In the genomic region with DNA sequence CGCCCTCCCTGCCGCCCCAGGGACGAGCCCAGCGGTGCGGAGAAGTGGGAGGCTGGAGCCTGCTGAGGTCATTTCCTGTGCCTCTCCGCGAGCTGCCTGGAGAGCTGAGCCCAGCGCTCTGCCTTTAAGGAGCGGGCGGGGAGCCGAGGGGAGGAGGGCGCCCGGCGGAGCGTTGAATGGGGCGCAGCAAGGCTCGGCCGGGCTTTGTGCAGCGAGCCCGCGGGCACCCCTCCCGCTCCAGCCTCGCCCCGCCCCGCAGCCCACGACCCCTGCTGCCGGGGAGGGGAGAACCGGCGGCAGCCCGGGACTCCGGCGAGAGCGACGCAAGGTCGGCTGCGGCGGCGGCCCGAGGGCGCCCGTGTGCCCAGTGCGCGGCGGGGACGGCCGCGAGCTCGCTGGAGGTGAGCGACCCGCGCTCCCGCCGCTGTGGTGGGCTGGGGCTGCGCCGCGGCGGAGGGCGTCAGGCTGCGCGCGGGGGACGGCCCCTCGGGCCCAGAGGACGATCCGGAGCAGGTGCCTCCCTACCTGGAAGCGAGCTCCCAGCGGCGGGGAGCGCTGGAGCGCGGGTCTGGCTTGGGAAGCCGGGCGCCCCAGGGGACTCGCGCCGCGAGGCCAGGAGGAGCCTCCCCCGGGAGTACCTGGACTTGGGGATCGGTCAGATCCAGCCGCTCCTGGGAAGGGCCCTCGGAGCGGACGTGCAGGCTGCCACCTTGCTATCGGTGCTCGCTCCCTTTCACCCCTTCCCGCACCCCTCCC, we compare ENCODE assay signal across 8 cellular contexts. TPM values are rescaled to one million over a fixed set of nuclear protein-coding genes. Genes with fewer than 3 reads are reported as not detected.
A peak's percentile ranks its signal among the peaks of the same experiment; 100 is the strongest.
DNase-seq lines count a peak whose midpoint lies in the region; ATAC-seq and TF ChIP-seq lines count a peak whose summit lies in the region.

A gene (plus strand): TSS at position 293 of the 756 bp plus-strand sequence. CDS start 8,578 bp downstream, outside the sequence.

- DNase-seq in NCI-H82 (lab: John Stamatoyannopoulos, UW) (peak; percentile 81), NCI-H82 treated with DMSO at 0.1 percent for 48 hours (lab: John Stamatoyannopoulos, UW; ENCODE audit: unreplicated experiment) (no peak), IMR-90 (peak; percentile 57), RPMI8226 (peak; percentile 74), glutamatergic neuron (peak; percentile 76), nucleus accumbens (lab: John Stamatoyannopoulos, UW) (peak; percentile 13 to 93 (median 85)), type B pancreatic cell (ENCODE audit: extremely low spot score, unreplicated experiment) (peak; percentile 80)

- no peaks in the 10 kb centered on the region for H3K36me3 Mint-ChIP-seq in activated naive CD4-positive, alpha-beta T cell treated with anti-CD3 and anti-CD28 coated beads, Interleukin-2, amount 50 U/mL, for 24 hours
- peaks cover 4% of the 10 kb centered on the region for H3K36me3 Mint-ChIP-seq in glutamatergic neuron (ENCODE audit: unreplicated experiment)
- H3K36me3 Mint-ChIP-seq in type B pancreatic cell, result no peaks in the 10 kb centered on the region

- H3K4me1 ChIP-seq in IMR-90 (ENCODE audit: control insufficient read depth, insufficient read depth, low read length), result no peaks in the 10 kb centered on the region

- no peaks in the 10 kb centered on the region for H3K9me3 ChIP-seq in IMR-90 (ENCODE audit: control insufficient read depth, insufficient read depth, low read length)

- no peak for TF ChIP-seq POLR2A in IMR-90 (IDR thresholded peaks at IDR 0.05; ENCODE audit: low read depth, low read length)

- intact Hi-C loops in IMR-90 (cut with micrococcal nuclease), result no loop called here

- no peak within 1 kb of the TSS for H2BK15ac ChIP-seq in IMR-90 (ENCODE audit: low read depth, low read length)

- in situ Hi-C loops in IMR-90 (cut with MboI; ENCODE audit: low sequenced_read_pairs), result no loop called here

- H3K27me3 Mint-ChIP-seq in activated naive CD4-positive, alpha-beta T cell treated with anti-CD3 and anti-CD28 coated beads, Interleukin-2, amount 50 U/mL, for 24 hours, result peaks cover 8% of the 10 kb centered on the region
- peaks cover 2% of the 10 kb centered on the region for H3K27me3 Mint-ChIP-seq in glutamatergic neuron (ENCODE audit: unreplicated experiment)
- H3K27me3 Mint-ChIP-seq in type B pancreatic cell, result peaks cover 35% of the 10 kb centered on the region

- POLR2A ChIA-PET in IMR-90 (lab: Charles Lee; ENCODE audit: unreplicated experiment), result no interaction called here

- H4K91ac ChIP-seq in IMR-90 (ENCODE audit: insufficient read depth, low read depth, low read length), result no peak within 1 kb of the TSS

- no peak within 1 kb of the TSS; the same call in 1 of the 2 replicates for H3K4ac ChIP-seq in IMR-90 (ENCODE audit: low read depth, low read length)

- no TSS peak for BruUV-seq in IMR-90 (replicated peaks; lab: Mats Ljungman, UMichigan)

- peak within 1 kb of the TSS; percentile 75 for H3K4me2 ChIP-seq in IMR-90 (ENCODE audit: low read depth, low read length)

- peaks cover 37% of the 10 kb centered on the region for H3K27me3 ChIP-seq in IMR-90 (ENCODE audit: control insufficient read depth, insufficient read depth, low read length)

- peak within 1 kb of the TSS; percentile 94 for H2AFZ ChIP-seq in IMR-90 (replicated peaks; ENCODE audit: low read length, poor library complexity)

- H3K14ac ChIP-seq in IMR-90 (replicated peaks; ENCODE audit: low read depth, low read length), result no peak within 1 kb of the TSS

- peak within 1 kb of the TSS in 1 of 2 experiments; percentile 78; a peak in 2 of 4 replicates for H4K8ac ChIP-seq in IMR-90 (ENCODE audit: low read depth in 2 of 2, low read length in 2 of 2)

- no peak within 1 kb of the TSS for H4K5ac ChIP-seq in IMR-90 (ENCODE audit: low read depth, low read length)

- no peaks in the 10 kb centered on the region for H3K9me3 Mint-ChIP-seq in activated naive CD4-positive, alpha-beta T cell treated with anti-CD3 and anti-CD28 coated beads, Interleukin-2, amount 50 U/mL, for 24 hours
- H3K9me3 Mint-ChIP-seq in glutamatergic neuron (ENCODE audit: unreplicated experiment) (peaks cover 4% of the 10 kb centered on the region), type B pancreatic cell (no peaks in the 10 kb centered on the region)

- no peak within 1 kb of the TSS for H2BK5ac ChIP-seq in IMR-90 (ENCODE audit: low read depth, low read length, poor library complexity, severe bottlenecking)

- no peaks in the 10 kb centered on the region for H3K36me3 ChIP-seq in IMR-90 (ENCODE audit: control insufficient read depth, insufficient read depth, low read length)

- H2BK120ac ChIP-seq in IMR-90 (ENCODE audit: low read depth, low read length), result no peak within 1 kb of the TSS

- H3K27ac Mint-ChIP-seq in activated naive CD4-positive, alpha-beta T cell treated with anti-CD3 and anti-CD28 coated beads, Interleukin-2, amount 50 U/mL, for 24 hours, result no peak within 1 kb of the TSS
- H3K27ac Mint-ChIP-seq in glutamatergic neuron (ENCODE audit: unreplicated experiment) (peak within 1 kb of the TSS; percentile 66), type B pancreatic cell (peak within 1 kb of the TSS; percentile 90)

- H2AK9ac ChIP-seq in IMR-90 (replicated peaks; ENCODE audit: low read depth, low read length, poor library complexity), result peak within 1 kb of the TSS; percentile 42

- no peaks in the 10 kb centered on the region for H3K79me1 ChIP-seq in IMR-90 (ENCODE audit: low read depth in 1 of 2, low read length in 2 of 2)

- no peaks in the 10 kb centered on the region for H3K4me1 Mint-ChIP-seq in activated naive CD4-positive, alpha-beta T cell treated with anti-CD3 and anti-CD28 coated beads, Interleukin-2, amount 50 U/mL, for 24 hours
- no peaks in the 10 kb centered on the region for H3K4me1 Mint-ChIP-seq in glutamatergic neuron (ENCODE audit: low read depth, unreplicated experiment)
- H3K4me1 Mint-ChIP-seq in type B pancreatic cell (ENCODE audit: unreplicated experiment), result no peaks in the 10 kb centered on the region

- CTCF ChIA-PET in IMR-90 (lab: Yijun Ruan, JAX), result interaction anchor here (1.0 to 2.0 kb wide), 4 partner anchors 22 to 171 kb away, joined by 3 to 5 read pairs (median 4); no protein-coding TSS in a partner anchor

- peak within 1 kb of the TSS; percentile 37; the same call in 1 of the 2 replicates for H3K9ac ChIP-seq in IMR-90 (ENCODE audit: low read depth, low read length)

- H2BK20ac ChIP-seq in IMR-90 (ENCODE audit: low read depth, low read length), result no peak within 1 kb of the TSS

- 0 out of 2 replicates have a peak within 1 kb of the TSS, but pooled peaks have one; percentile 25 for H3K23ac ChIP-seq in IMR-90 (ENCODE audit: low read depth, low read length)

- no peak within 1 kb of the TSS for H2AK5ac ChIP-seq in IMR-90 (ENCODE audit: low read depth, low read length)

- H3K56ac ChIP-seq in IMR-90 (ENCODE audit: extremely low read depth, insufficient read depth, low read length), result peak within 1 kb of the TSS; percentile 54; the same call in 1 of the 2 replicates

- no peak for TF ChIP-seq RAD21 in IMR-90 (IDR thresholded peaks at IDR 0.05; ENCODE audit: low read length)

- H3K4me3 Mint-ChIP-seq in activated naive CD4-positive, alpha-beta T cell treated with anti-CD3 and anti-CD28 coated beads, Interleukin-2, amount 50 U/mL, for 24 hours, result peak within 1 kb of the TSS; percentile 77
- peak within 1 kb of the TSS; percentile 81 for H3K4me3 Mint-ChIP-seq in glutamatergic neuron (ENCODE audit: unreplicated experiment)
- H3K4me3 Mint-ChIP-seq in type B pancreatic cell, result peak within 1 kb of the TSS; percentile 93

- no peak within 1 kb of the TSS; the same call in 1 of the 2 replicates for H3K27ac ChIP-seq in IMR-90 (ENCODE audit: insufficient read depth, low read length)

- H4K20me1 ChIP-seq in IMR-90 (ENCODE audit: insufficient read depth, low read length), result no peaks in the 10 kb centered on the region

- 1% methylated on average over 25 of the region's 86 CpGs; no CpG with 5 or more reads in 1 of the 2 experiments for whole genome bisulfite sequencing in IMR-90 (ENCODE audit: extremely low coverage in 2 of 2, insufficient read length in 1 of 2), 2 experiments

- peak within 1 kb of the TSS; percentile 60 for H3K4me3 ChIP-seq in IMR-90 (ENCODE audit: insufficient read depth, low read depth, low read length)

- dilution Hi-C loops in IMR-90 (cut with HindIII; ENCODE audit: low sequenced_read_pairs, unreplicated experiment), result no loop called here

- ATAC-seq in IMR-90 (ENCODE audit: low read depth), result peak; percentile 99

- no peak for TF ChIP-seq CTCF in IMR-90 (conservative IDR thresholded peaks at IDR 0.05; ENCODE audit: low read depth, low read length)
- no peak for TF ChIP-seq CTCF in glutamatergic neuron (IDR thresholded peaks at IDR 0.05; ENCODE audit: partially characterized antibody, unreplicated experiment)
- peak; percentile 52 for TF ChIP-seq CTCF in type B pancreatic cell (conservative IDR thresholded peaks at IDR 0.05)

- no peaks in the 10 kb centered on the region for H3K9me1 ChIP-seq in IMR-90 (ENCODE audit: insufficient read depth, low read length)

- no peak within 1 kb of the TSS; the same call in 1 of the 2 replicates for H3K18ac ChIP-seq in IMR-90 (ENCODE audit: low read depth, low read length)

TF ChIP-seq in IMR-90, 13 proteins besides CTCF, POLR2A, EP300 and RAD21:
- TF ChIP-seq MAZ (IDR thresholded peaks at IDR 0.05; ENCODE audit: borderline replicate concordance, low read depth, low read length), result peak; percentile 71
- TF ChIP-seq, protein P1, sequence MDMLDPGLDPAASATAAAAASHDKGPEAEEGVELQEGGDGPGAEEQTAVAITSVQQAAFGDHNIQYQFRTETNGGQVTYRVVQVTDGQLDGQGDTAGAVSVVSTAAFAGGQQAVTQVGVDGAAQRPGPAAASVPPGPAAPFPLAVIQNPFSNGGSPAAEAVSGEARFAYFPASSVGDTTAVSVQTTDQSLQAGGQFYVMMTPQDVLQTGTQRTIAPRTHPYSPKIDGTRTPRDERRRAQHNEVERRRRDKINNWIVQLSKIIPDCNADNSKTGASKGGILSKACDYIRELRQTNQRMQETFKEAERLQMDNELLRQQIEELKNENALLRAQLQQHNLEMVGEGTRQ (IDR thresholded peaks at IDR 0.05; ENCODE audit: low read depth, low read length), result no peak

RNA-seq across cellular contexts. Expression of the gene that starts here (rescaled TPM):
- total RNA-seq in IMR-90 (2012; rRNA removed) (under 0.01 TPM in 2 replicates), glutamatergic neuron (ENCODE audit: unreplicated experiment) (32.4 TPM), type B pancreatic cell (ENCODE audit: low replicate concordance) (25.3 and 40.0 TPM in 2 replicates)
- 0.34 and 0.37 TPM in 2 replicates for polyA plus RNA-seq in IMR-90 (2012; rRNA removed)
- 0.06 and 0.07 TPM in 2 replicates for polyA plus RNA-seq in IMR-90 (2012; cell fraction: cytosol; rRNA removed)
- 1.2 and 1.6 TPM in 2 replicates for polyA plus RNA-seq in IMR-90 (2012; cell fraction: nucleus; rRNA removed; ENCODE audit: low replicate concordance)

Comparison
In these comparisons a context has a peak if more than half of its experiments do, and no peak if none do; other contexts are left out.
1. RNA of the gene that starts here (total RNA-seq): 32.4 TPM in glutamatergic neuron (single experiment) and 25.3 to 40.0 TPM in type B pancreatic cell; under 0.01 TPM in IMR-90; every median in the first group is over 10 times any median in the second.
2. Peak in every context shown above with its lines, with median percentiles within 50 percentile points of each other: H3K4me3 Mint-ChIP-seq.